17 cellular contexts compared by ENCODE assay signal in the genomic region with DNA sequence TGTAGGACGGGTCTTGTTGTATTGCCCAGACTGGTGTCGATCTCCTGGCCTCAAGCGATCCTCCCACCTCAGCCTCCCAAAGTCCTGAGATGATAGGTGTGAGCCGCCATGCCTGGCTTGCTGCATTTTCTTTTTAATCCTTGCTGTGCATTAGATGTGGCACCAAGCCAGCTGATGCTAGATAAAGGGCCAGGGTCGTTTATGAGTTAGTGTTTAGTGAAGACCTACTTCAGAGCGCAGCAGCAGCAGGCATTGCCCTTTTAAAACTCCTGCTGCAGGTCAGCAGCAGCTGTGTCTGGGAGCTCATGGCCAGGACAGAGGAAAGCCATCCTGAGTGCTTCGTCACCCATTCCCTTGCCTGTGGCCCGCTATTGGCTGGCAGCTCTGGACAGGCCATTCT.
A peak's percentile ranks its signal among the peaks of the same experiment; 100 is the strongest.
DNase-seq lines count a peak whose midpoint lies in the region; ATAC-seq and TF ChIP-seq lines count a peak whose summit lies in the region.
"Had no signal": no experiment of that assay in that cellular context is flagged by ENCODE, and none has a peak within 500 bp of the region (broad histone marks: within the 10 kb centered on the region; RNA-seq: fewer than 3 reads in every experiment).

No MANE protein-coding gene starts in this region.

- peaks cover 15% of the 10 kb centered on the region for H3K36me3 ChIP-seq in OCI-LY1 (ENCODE audit: insufficient read depth, low read length)
- no peaks in the 10 kb centered on the region for H3K36me3 ChIP-seq in hepatocyte (replicated peaks; ENCODE audit: insufficient read depth, low read depth)
- H3K36me3 ChIP-seq: vagina had no signal

- peak overlapping the region; percentile 54; the same call in 1 of the 2 replicates for H3K9ac ChIP-seq in OCI-LY1 (ENCODE audit: low read length)

- peaks cover 5% of the 10 kb centered on the region for H3K36me3 Mint-ChIP-seq in activated naive CD4-positive, alpha-beta T cell treated with anti-CD3 and anti-CD28 coated beads, Interleukin-2, amount 50 U/mL, for 24 hours
- H3K36me3 Mint-ChIP-seq in activated CD8-positive, alpha-beta T cell treated with anti-CD3 and anti-CD28 coated beads for 36 hours (ENCODE audit: low read depth) = no peaks in the 10 kb centered on the region
- H3K36me3 Mint-ChIP-seq: natural killer cell had no signal

- peak overlapping the region; percentile 32; the same call in 1 of the 2 replicates for H3K4me2 ChIP-seq in OCI-LY1 (ENCODE audit: low read length)
- H3K4me2 ChIP-seq in hepatocyte = no peak overlapping the region

- H3K4me1 Mint-ChIP-seq in activated naive CD4-positive, alpha-beta T cell treated with anti-CD3 and anti-CD28 coated beads, Interleukin-2, amount 50 U/mL, for 24 hours = peaks cover 14% of the 10 kb centered on the region
- peaks cover 9% of the 10 kb centered on the region for H3K4me1 Mint-ChIP-seq in activated CD8-positive, alpha-beta T cell treated with anti-CD3 and anti-CD28 coated beads for 36 hours (ENCODE audit: low read depth)

- CTCF ChIA-PET in activated CD8-positive, alpha-beta T cell treated with anti-CD3 and anti-CD28 coated beads for 36 hours (lab: Charles Lee) = interaction anchor here (0.7 to 1.2 kb wide), 3 partner anchors 164 to 276 kb away, joined by 3 to 4 read pairs (median 3); no protein-coding TSS in a partner anchor

- H3K4me3 Mint-ChIP-seq in activated naive CD4-positive, alpha-beta T cell treated with anti-CD3 and anti-CD28 coated beads, Interleukin-2, amount 50 U/mL, for 24 hours = no peak overlapping the region
- no peak overlapping the region for H3K4me3 Mint-ChIP-seq in activated CD8-positive, alpha-beta T cell treated with anti-CD3 and anti-CD28 coated beads for 36 hours
- H3K4me3 Mint-ChIP-seq: activated T-helper 1 cell treated with anti-CD3 and anti-CD28 coated beads, Interleukin-12 subunit alpha, Interleukin-12 subunit beta, Interleukin-2, Interleukin-4 antibody, amounts not matched to agents 30 ng/mL and 10 ng/mL and 1 ng/mL, durations not matched to agents 14 hours and 24 hours and 36 hours; CD4-positive, CD25-positive, alpha-beta regulatory T cell; HFFc6; natural killer cell had no signal

- DNase-seq in activated naive CD4-positive, alpha-beta T cell (lab: John Stamatoyannopoulos, UW) = no peak
- DNase-seq in hepatocyte (ENCODE audit: low spot score) (no peak), iPS-NIHi7 (ENCODE audit: extremely low spot score) (no peak)
- DNase-seq in activated CD8-positive, alpha-beta T cell treated with anti-CD3 and anti-CD28 coated beads for 36 hours = no peak
- DNase-seq: CD4-positive, CD25-positive, alpha-beta regulatory T cell; dermis blood vessel endothelial cell; foreskin fibroblast; HFFc6; natural killer cell; NCI-H2081 had no signal

- no peak overlapping the region for H2AFZ ChIP-seq in OCI-LY1 (ENCODE audit: low read length)
- no peak overlapping the region for H2AFZ ChIP-seq in hepatocyte

- H4K20me1 ChIP-seq in OCI-LY1 (ENCODE audit: insufficient read depth, low read length) = no peaks in the 10 kb centered on the region
- H4K20me1 ChIP-seq in hepatocyte (ENCODE audit: insufficient read depth, poor library complexity, severe bottlenecking) = no peaks in the 10 kb centered on the region

- H3F3A ChIP-seq in OCI-LY1 (ENCODE audit: insufficient read depth, low read length) = peaks cover 7% of the 10 kb centered on the region; the same call in 1 of the 2 replicates

- H3K4me1 ChIP-seq in OCI-LY1 (ENCODE audit: insufficient read depth, low read length, severe bottlenecking) (peaks cover 94% of the 10 kb centered on the region), hepatocyte (ENCODE audit: insufficient read depth) (peaks cover 21% of the 10 kb centered on the region)

- no peaks in the 10 kb centered on the region for H3K27me3 Mint-ChIP-seq in activated naive CD4-positive, alpha-beta T cell treated with anti-CD3 and anti-CD28 coated beads, Interleukin-2, amount 50 U/mL, for 24 hours
- no peaks in the 10 kb centered on the region for H3K27me3 Mint-ChIP-seq in activated CD8-positive, alpha-beta T cell treated with anti-CD3 and anti-CD28 coated beads for 36 hours
- H3K27me3 Mint-ChIP-seq: CD4-positive, CD25-positive, alpha-beta regulatory T cell; progenitor cell of endocrine pancreas had no signal

- H3K79me2 ChIP-seq in OCI-LY1 (ENCODE audit: insufficient read depth, low read length) = peaks cover 33% of the 10 kb centered on the region
- peaks cover 56% of the 10 kb centered on the region for H3K79me2 ChIP-seq in hepatocyte

- ATAC-seq in GM19452 (IDR thresholded peaks at IDR 0.05; ENCODE audit: unreplicated experiment) = no peak
- ATAC-seq in HG03159 (IDR thresholded peaks at IDR 0.05; ENCODE audit: unreplicated experiment) = no peak
- no peak for ATAC-seq in activated CD8-positive, alpha-beta T cell treated with anti-CD3 and anti-CD28 coated beads for 36 hours
- ATAC-seq: natural killer cell had no signal

- POLR2A ChIA-PET in activated CD8-positive, alpha-beta T cell treated with anti-CD3 and anti-CD28 coated beads for 36 hours (lab: Charles Lee) = no interaction called here

- H3K9me3 Mint-ChIP-seq in activated naive CD4-positive, alpha-beta T cell treated with anti-CD3 and anti-CD28 coated beads, Interleukin-2, amount 50 U/mL, for 24 hours = no peaks in the 10 kb centered on the region
- H3K9me3 Mint-ChIP-seq in activated CD8-positive, alpha-beta T cell treated with anti-CD3 and anti-CD28 coated beads for 36 hours = no peaks in the 10 kb centered on the region
- H3K9me3 Mint-ChIP-seq: activated T-helper 1 cell treated with anti-CD3 and anti-CD28 coated beads, Interleukin-12 subunit alpha, Interleukin-12 subunit beta, Interleukin-2, Interleukin-4 antibody, amounts not matched to agents 30 ng/mL and 10 ng/mL and 1 ng/mL, durations not matched to agents 14 hours and 24 hours and 36 hours; CD4-positive, CD25-positive, alpha-beta regulatory T cell; HFFc6; natural killer cell had no signal

- H3K9me2 ChIP-seq in OCI-LY1 (ENCODE audit: low read depth, low read length) = no peaks in the 10 kb centered on the region
- H3K9me2 ChIP-seq in hepatocyte (replicated peaks; ENCODE audit: insufficient read depth) = no peaks in the 10 kb centered on the region

- intact Hi-C loops in activated CD8-positive, alpha-beta T cell treated with anti-CD3 and anti-CD28 coated beads for 36 hours (cut with micrococcal nuclease) = no loop called here

- H3K9me3 ChIP-seq in OCI-LY1 (ENCODE audit: low read length) = no peaks in the 10 kb centered on the region
- no peaks in the 10 kb centered on the region for H3K9me3 ChIP-seq in hepatocyte (ENCODE audit: low read depth)
- H3K9me3 ChIP-seq: vagina had no signal

- H3K27ac Mint-ChIP-seq in activated naive CD4-positive, alpha-beta T cell treated with anti-CD3 and anti-CD28 coated beads, Interleukin-2, amount 50 U/mL, for 24 hours = peak overlapping the region; percentile 12
- no peak overlapping the region for H3K27ac Mint-ChIP-seq in activated CD8-positive, alpha-beta T cell treated with anti-CD3 and anti-CD28 coated beads for 36 hours
- H3K27ac Mint-ChIP-seq: CD4-positive, CD25-positive, alpha-beta regulatory T cell; HFFc6; natural killer cell; progenitor cell of endocrine pancreas had no signal

- WGBS in hepatocyte (ENCODE audit: low lambda C conversion rate, missing lambda C conversion rate) = 74% methylated on average over 8 of the region's 8 CpGs

- TF ChIP-seq CTCF in OCI-LY1 (IDR thresholded peaks at IDR 0.05; ENCODE audit: low read length) (no peak), hepatocyte (IDR thresholded peaks at IDR 0.05; ENCODE audit: poor library complexity) (no peak)
- TF ChIP-seq CTCF in activated CD8-positive, alpha-beta T cell treated with anti-CD3 and anti-CD28 coated beads for 36 hours (IDR thresholded peaks at IDR 0.05) = no peak

- peak overlapping the region; percentile 100 for H3K27ac ChIP-seq in OCI-LY1 (ENCODE audit: low read depth, low read length, poor library complexity, severe bottlenecking)
- peak overlapping the region; percentile 25 for H3K27ac ChIP-seq in hepatocyte
- H3K27ac ChIP-seq: vagina had no signal

- H3K27me3 ChIP-seq in OCI-LY1 (ENCODE audit: insufficient read depth, low read length) (no peaks in the 10 kb centered on the region), hepatocyte (no peaks in the 10 kb centered on the region)
- H3K27me3 ChIP-seq: vagina had no signal

- H3K4me3 ChIP-seq in OCI-LY1 (ENCODE audit: low read depth, low read length, poor library complexity, severe bottlenecking) (no peak overlapping the region), hepatocyte (no peak overlapping the region)
- H3K4me3 ChIP-seq: vagina had no signal
